Comparison of ENCODE assay signal across 29 cellular contexts in genomic region chr19:39202998-39203355, GRCh38. TPM values are rescaled to one million over a fixed set of nuclear protein-coding genes. Genes with fewer than 3 reads are reported as not detected.
DNase-seq lines count a peak whose midpoint lies in the region; ATAC-seq, FAIRE-seq and TF ChIP-seq lines count a peak whose summit lies in the region.
"Had no signal": no experiment of that assay in that cellular context is flagged by ENCODE, and none has a peak within 500 bp of the region (broad histone marks: within the 10 kb centered on the region; RNA-seq: fewer than 3 reads in every experiment).

No MANE protein-coding gene starts in this region.

- no peaks in the 10 kb centered on the region for H4K20me1 ChIP-seq in H9 (ENCODE audit: control insufficient read depth, insufficient read depth, insufficient read length)
- H4K20me1 ChIP-seq: BLaER1 had no signal

- no peak overlapping the region for H3K18ac ChIP-seq in H9 (ENCODE audit: insufficient read length, low read depth, low read length)

- FAIRE-seq in pancreas (lab: Jason Lieb, UNC), result no peak
- FAIRE-seq: A549, GM12878, GM12892, GM18507 had no signal

- H2AFZ ChIP-seq in H9 (ENCODE audit: low read length), result no peak overlapping the region

- H3K4me3 ChIP-seq in pancreas, result peak overlapping the region; percentile 41 to 69 (median 56)
- no peak overlapping the region for H3K4me3 ChIP-seq in breast epithelium
- H3K4me3 ChIP-seq: A549, BLaER1, GM12878 had no signal

- no peak overlapping the region for H2AK5ac ChIP-seq in H9 (ENCODE audit: insufficient read length, low read length)

- no peak overlapping the region for H4K91ac ChIP-seq in H9 (ENCODE audit: insufficient read length, low read depth, low read length)

- H3K23ac ChIP-seq in H9 (ENCODE audit: insufficient read length, low read depth, low read length), result no peak overlapping the region

- no peak overlapping the region for H2BK15ac ChIP-seq in H9 (ENCODE audit: low read depth, low read length)

- H3K27ac ChIP-seq in H9 (ENCODE audit: insufficient read length, low read depth, low read length) (no peak overlapping the region), pancreas (peak overlapping the region; percentile 62 to 89 (median 72)), breast epithelium (no peak overlapping the region)
- H3K27ac ChIP-seq: A549, BLaER1 had no signal

- H3K4me1 Mint-ChIP-seq in H9, result peaks cover 4 to 15% of the 10 kb centered on the region in 2 experiments
- H3K4me1 Mint-ChIP-seq: CD14-positive monocyte; CD4-positive, CD25-positive, alpha-beta regulatory T cell; CD8-positive, alpha-beta memory T cell had no signal

- H2BK12ac ChIP-seq in H9 (ENCODE audit: insufficient read length, low read depth, low read length), result no peak overlapping the region

- H3K27ac Mint-ChIP-seq in H9, result peak overlapping the region in 2 of 3 experiments; percentile 25 to 84; a peak in 2 of 7 replicates
- H3K27ac Mint-ChIP-seq: CD14-positive monocyte; CD4-positive, alpha-beta memory T cell; CD4-positive, CD25-positive, alpha-beta regulatory T cell; CD8-positive, alpha-beta memory T cell had no signal

- no peak overlapping the region for H3K14ac ChIP-seq in H9 (ENCODE audit: insufficient read depth, low read length)

- H3K4me2 ChIP-seq in H9 (ENCODE audit: insufficient read depth, insufficient read length, low read length), result no peak overlapping the region
- H3K4me2 ChIP-seq: A549, BLaER1 had no signal

- no peaks in the 10 kb centered on the region for H3K36me3 Mint-ChIP-seq in H9 (ENCODE audit: insufficient read depth in 1 of 3, low read depth in 3 of 3)
- H3K36me3 Mint-ChIP-seq: CD14-positive monocyte; CD4-positive, alpha-beta memory T cell; CD4-positive, CD25-positive, alpha-beta regulatory T cell had no signal

- H3K27me3 ChIP-seq in H9 (ENCODE audit: insufficient read depth, low read length) (peaks cover 2% of the 10 kb centered on the region; the same call in 1 of the 2 replicates), pancreas (no peaks in the 10 kb centered on the region), breast epithelium (peaks cover 0 to 55% of the 10 kb centered on the region in 2 donors)

- intact Hi-C loops in pancreas (cut with DNase I) (no loop called here), breast epithelium (cut with DNase I; ENCODE audit: low total_unique reads) (no loop called here)

- no peaks in the 10 kb centered on the region for H3K23me2 ChIP-seq in H9 (ENCODE audit: insufficient read length, low read depth, low read length, poor library complexity, severe bottlenecking)

- no peak overlapping the region for H3T11ph ChIP-seq in H9 (ENCODE audit: low read length)

- TF ChIP-seq CTCF in H9 (conservative IDR thresholded peaks at IDR 0.05) (no peak), pancreas (IDR thresholded peaks at IDR 0.05) (no peak), breast epithelium (IDR thresholded peaks at IDR 0.05) (no peak)

- no peak overlapping the region for H2BK20ac ChIP-seq in H9 (ENCODE audit: low read depth, low read length, poor library complexity, severe bottlenecking)

- no peak overlapping the region for H3K56ac ChIP-seq in H9 (ENCODE audit: insufficient read length, low read depth, low read length)

- no peaks in the 10 kb centered on the region for H3K36me3 ChIP-seq in pancreas
- H3K36me3 ChIP-seq in breast epithelium, result no peaks in the 10 kb centered on the region
- H3K36me3 ChIP-seq: BE2C, BLaER1 had no signal

- DNase-seq in AG08396 (ENCODE audit: low spot score) (peak; percentile 6), H9 (no peak), pancreas (peak in 3 of 6 donors; percentile 31 to 56 (median 41)), amniotic stem cell (lab: John Stamatoyannopoulos, UW) (no peak), NCI-H1436 (lab: John Stamatoyannopoulos, UW) (no peak), breast epithelium (ENCODE audit: low spot score in 2 of 2) (no peak)
- no peak for DNase-seq in activated CD4-positive, alpha-beta T cell treated with anti-CD3 and anti-CD28 coated beads for 48 hours
- DNase-seq: BE2C; C1 segment of cervical spinal cord; CD4-positive, alpha-beta memory T cell; CD4-positive, CD25-positive, alpha-beta regulatory T cell; CD8-positive, alpha-beta memory T cell; COR-L47; DMS 273 treated with DMSO at 0.1 percent for 48 hours; DMS153; DMS53; DMS79; DND-41; EL; GDM1 had no signal

- no peak overlapping the region for H3K9ac ChIP-seq in H9 (ENCODE audit: extremely low read depth, insufficient read length, low read length)
- H3K9ac ChIP-seq: BLaER1 had no signal

- H3K4me1 ChIP-seq in H9 (ENCODE audit: insufficient read depth, low read length) (no peaks in the 10 kb centered on the region), pancreas (peaks cover 5 to 10% (median 7%) of the 10 kb centered on the region in 3 donors), breast epithelium (no peaks in the 10 kb centered on the region)
- H3K4me1 ChIP-seq: BE2C, BLaER1 had no signal

- no peaks in the 10 kb centered on the region for H3K79me1 ChIP-seq in H9 (ENCODE audit: insufficient read depth, low read depth, low read length, poor library complexity, severe bottlenecking)

- H3K9me3 Mint-ChIP-seq in H9, result no peaks in the 10 kb centered on the region; a peak in 1 of 5 replicates
- H3K9me3 Mint-ChIP-seq: CD4-positive, alpha-beta memory T cell; CD4-positive, CD25-positive, alpha-beta regulatory T cell had no signal

- H3K27me3 Mint-ChIP-seq in H9 (ENCODE audit: low read depth), result peaks cover 45% of the 10 kb centered on the region

- H4K8ac ChIP-seq in H9 (replicated peaks; ENCODE audit: insufficient read length, low read depth, low read length), result no peak overlapping the region

- no peaks in the 10 kb centered on the region for H3K79me2 ChIP-seq in H9 (ENCODE audit: insufficient read depth, low read length)

- H4K5ac ChIP-seq in H9 (ENCODE audit: insufficient read length, low read depth, low read length), result no peak overlapping the region

- no peak overlapping the region for H2BK5ac ChIP-seq in H9 (ENCODE audit: insufficient read length, low read length)

- TF ChIP-seq POLR2A in breast epithelium (IDR thresholded peaks at IDR 0.05), result no peak

- H3K4ac ChIP-seq in H9 (ENCODE audit: low read depth, low read length), result no peak overlapping the region

- no peak for ATAC-seq in pancreas
- ATAC-seq: A549, GM12878 had no signal

- WGBS in H9 (ENCODE audit: extremely low coverage, insufficient read length, low lambda C conversion rate), result no CpG with 5 or more reads among the region's 1 CpG
- 50 to 53% methylated on average over 1 of the region's 1 CpG for WGBS in pancreas, 2 donors

- no peak overlapping the region for H2BK120ac ChIP-seq in H9 (ENCODE audit: low read depth, low read length, poor library complexity, severe bottlenecking)

- H3K4me3 Mint-ChIP-seq in H9, result no peak overlapping the region
- H3K4me3 Mint-ChIP-seq: CD4-positive, CD25-positive, alpha-beta regulatory T cell had no signal

- H3K9me3 ChIP-seq in H9 (ENCODE audit: control insufficient read depth, low read depth, low read length) (no peaks in the 10 kb centered on the region), pancreas (no peaks in the 10 kb centered on the region), breast epithelium (no peaks in the 10 kb centered on the region)
- H3K9me3 ChIP-seq: A549, BE2C, BLaER1 had no signal

RNA-seq across cellular contexts. Expression of gene SYCN, which starts 1.1 kb away (rescaled TPM):
- total RNA-seq in H9 (2021) (not detected in 2 replicates), pancreas (1,000 to 10,000 TPM; 1,282 to 3,883 (median 2,778) TPM), breast epithelium (not detected)
- polyA plus RNA-seq in pancreas, result 1,000 to 10,000 TPM; 1,825 to 2,558 TPM
- total RNA-seq: A172; CD4-positive, alpha-beta memory T cell; CD4-positive, CD25-positive, alpha-beta regulatory T cell; CD8-positive, alpha-beta memory T cell; Daoy; G401 had no signal
- polyA plus RNA-seq: A549; CD14-positive monocyte; CD4-positive, alpha-beta memory T cell; CD4-positive, CD25-positive, alpha-beta regulatory T cell; CD8-positive, alpha-beta memory T cell; GM12878 had no signal

RNA-seq across cellular contexts. Expression of gene NCCRP1, which starts 6.2 kb away (rescaled TPM):
- total RNA-seq in H9 (2021) (1.9 and 2.7 TPM in 2 replicates), pancreas (1 to 10 TPM; 1.6 to 8.5 (median 4.1) TPM), breast epithelium (1 to 10 TPM in 1 of 3 donors, under 1 TPM in 1, not detected in 1; 0.66 to 2.9 TPM)
- 1 to 10 TPM in 1 of 2 donors, under 1 TPM in 1; 0.96 to 1.7 TPM for polyA plus RNA-seq in pancreas
- total RNA-seq: A172; CD4-positive, alpha-beta memory T cell; CD4-positive, CD25-positive, alpha-beta regulatory T cell; CD8-positive, alpha-beta memory T cell; GM12878 had no signal
- polyA plus RNA-seq: CD14-positive monocyte; CD4-positive, alpha-beta memory T cell; CD4-positive, CD25-positive, alpha-beta regulatory T cell; CD8-positive, alpha-beta memory T cell; GM12878 had no signal

RNA-seq across cellular contexts. Expression of gene IFNL3, which starts 41.8 kb away (rescaled TPM):
- not detected in 2 replicates for total RNA-seq in H9 (2021)
- not detected for total RNA-seq in pancreas
- polyA plus RNA-seq in pancreas, result not detected
- not detected for total RNA-seq in breast epithelium
- total RNA-seq: A172; CD4-positive, alpha-beta memory T cell; CD4-positive, CD25-positive, alpha-beta regulatory T cell; CD8-positive, alpha-beta memory T cell; Daoy; G401; GM12878 had no signal
- polyA plus RNA-seq: A549; CD14-positive monocyte; CD4-positive, alpha-beta memory T cell; CD4-positive, CD25-positive, alpha-beta regulatory T cell; CD8-positive, alpha-beta memory T cell; GM12878 had no signal

RNA-seq across cellular contexts. Expression of gene IFNL4, which starts 45.7 kb away (rescaled TPM):
- total RNA-seq in H9 (2021) (not detected in 2 replicates), pancreas (not detected), breast epithelium (not detected)
- polyA plus RNA-seq in pancreas, result under 1 TPM in 1 of 2 donors, not detected in 1; 0.09 TPM
- total RNA-seq: A172; CD4-positive, alpha-beta memory T cell; CD4-positive, CD25-positive, alpha-beta regulatory T cell; Daoy; G401; GM12878 had no signal
- polyA plus RNA-seq: A549; CD14-positive monocyte; CD4-positive, alpha-beta memory T cell; CD4-positive, CD25-positive, alpha-beta regulatory T cell; CD8-positive, alpha-beta memory T cell; GM12878 had no signal

Comparison
In these comparisons a context has a peak if more than half of its experiments do, and no peak if none do; other contexts are left out.
1. H3K27ac ChIP-seq: peak in pancreas (4 of 4); none in H9 (single experiment) and breast epithelium (0 of 2).
2. H3K4me3 ChIP-seq: peak in pancreas (4 of 4); none in breast epithelium (0 of 3).
3. RNA of gene SYCN, which starts 1.1 kb away (total RNA-seq): 1,282 to 3,883 TPM in pancreas; not detected in H9 and not detected in breast epithelium; every median in the first group is over 1,000 times any median in the second.